ENCODE assay signal across 8 cellular contexts in the genomic region with DNA sequence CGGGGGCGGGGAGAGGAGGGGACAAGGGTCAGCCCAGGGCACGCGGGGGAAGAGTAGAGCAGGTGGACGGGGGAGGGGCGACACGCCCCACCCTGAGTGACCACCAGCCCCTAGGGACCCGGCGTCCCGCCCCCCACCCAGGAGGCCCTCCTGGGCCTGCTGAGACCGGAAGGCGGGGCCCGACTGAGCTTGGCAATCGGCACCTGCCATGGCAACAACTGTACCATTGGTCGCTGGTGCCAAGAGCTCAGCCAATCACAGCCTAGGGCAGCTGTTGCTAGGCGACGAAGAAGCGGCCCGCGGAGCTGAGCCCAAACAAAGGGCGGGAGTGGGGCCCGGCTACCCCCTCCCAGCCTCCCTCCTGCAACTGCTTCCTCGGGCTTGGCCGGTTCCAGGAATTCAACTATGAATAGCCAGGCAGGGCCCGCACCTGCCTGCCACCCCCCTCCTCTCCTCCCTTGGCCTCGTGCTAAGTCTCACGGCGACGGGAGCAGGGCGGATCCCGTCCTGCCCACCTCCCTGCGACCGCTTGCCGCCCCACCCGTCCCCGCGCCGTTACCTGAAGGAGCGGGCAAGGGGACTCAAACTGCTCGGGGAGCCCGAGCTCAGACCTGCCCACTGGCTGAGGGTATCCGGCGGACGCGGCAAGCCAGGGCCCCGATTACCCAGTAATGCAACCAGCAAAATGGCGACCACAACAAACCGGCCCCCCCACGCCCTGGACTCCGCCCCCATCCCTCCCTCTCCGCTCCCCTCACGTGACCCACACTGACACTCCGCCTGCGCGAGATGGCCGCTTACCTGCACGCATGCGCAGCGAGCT. TPM values are rescaled to one million over a fixed set of nuclear protein-coding genes. Genes with fewer than 3 reads are reported as not detected.
DNase-seq lines count a peak whose midpoint lies in the region; ATAC-seq, FAIRE-seq and TF ChIP-seq lines count a peak whose summit lies in the region.

A gene (minus strand): TSS at position 699 of the 823 bp plus-strand sequence. CDS start 2,295 bp downstream, outside the sequence.

- peaks cover 4% of the 10 kb centered on the region for H3K79me1 ChIP-seq in H1 (ENCODE audit: low read depth, low read length)

- ATAC-seq in GM19035 (IDR thresholded peaks at IDR 0.05; ENCODE audit: unreplicated experiment) (peak; percentile 89), HG03342 (IDR thresholded peaks at IDR 0.05; ENCODE audit: unreplicated experiment) (peak; percentile 85)
- peak; percentile 90 for ATAC-seq in activated CD8-positive, alpha-beta memory T cell treated with anti-CD3 and anti-CD28 coated beads, Interleukin-2, amount 10 ng/mL, durations not matched to agents 7 days and 5 days

- H3K27me3 Mint-ChIP-seq in activated CD8-positive, alpha-beta memory T cell treated with anti-CD3 and anti-CD28 coated beads, Interleukin-2, amount 10 ng/mL, durations not matched to agents 7 days and 5 days = no peaks in the 10 kb centered on the region

- POLR2A ChIA-PET in H1 (lab: Charles Lee; ENCODE audit: partially characterized antibody) = interaction anchor here (0.6 to 2.2 kb wide), 20 partner anchors 9 to 609 kb away, joined by 3 to 31 read pairs (median 3); a partner anchor contains a TSS

- H3K9me3 ChIP-seq in H1 (ENCODE audit: insufficient read depth in 2 of 2, low read depth in 1 of 2, low read length in 1 of 2) = no peaks in the 10 kb centered on the region

- H3K56ac ChIP-seq in H1 (replicated peaks; ENCODE audit: insufficient read length, low read depth, low read length) = no peak within 1 kb of the TSS

- peak within 1 kb of the TSS; percentile 67 to 91 (median 80) for H3K9ac ChIP-seq in H1 (replicated peaks in 1 of 4; ENCODE audit: extremely low read depth in 1 of 4, low read depth in 3 of 4, low read length in 3 of 4)

- no peak within 1 kb of the TSS for H3K14ac ChIP-seq in H1 (ENCODE audit: insufficient read length)

- no peak for TF ChIP-seq RAD21 in H1 (IDR thresholded peaks at IDR 0.05 in 1 of 2, conservative IDR thresholded peaks at IDR 0.05 in 1 of 2; ENCODE audit: low read depth in 2 of 2, low read length in 2 of 2)

- H3K4ac ChIP-seq in H1 (replicated peaks; ENCODE audit: insufficient read length, low read depth, low read length) = no peak within 1 kb of the TSS

- 0 out of 2 replicates have a peak within 1 kb of the TSS, but pooled peaks have one; percentile 25 for H2AFZ ChIP-seq in H1 (ENCODE audit: low read length)

- H3K4me1 ChIP-seq in H1 (replicated peaks in 1 of 4; ENCODE audit: control insufficient read depth in 3 of 4, insufficient read depth in 4 of 4, low read length in 3 of 4) = peaks cover 0 to 10% (median 4%) of the 10 kb centered on the region in 4 experiments; a peak in 5 of 7 replicates

- DNase-seq in AG10803 (ENCODE audit: low read depth) = peak; percentile 96
- DNase-seq in NCI-H526 treated with DMSO at 0.1 percent for 48 hours (lab: John Stamatoyannopoulos, UW) = peak; percentile 97
- DNase-seq in activated CD8-positive, alpha-beta memory T cell treated with anti-CD3 and anti-CD28 coated beads, Interleukin-2, amount 10 ng/mL, durations not matched to agents 7 days and 5 days = peak; percentile 99
- DNase-seq in H1 (ENCODE audit: low read depth in 1 of 2, low spot score in 2 of 2) = peak; percentile 89 to 95
- peak; percentile 99 for DNase-seq in lung microvascular endothelial cell (ENCODE audit: low read depth in 2 of 2)
- peak; percentile 91 to 95 (median 94) for DNase-seq in stimulated activated CD4-positive, alpha-beta T cell treated with anti-CD3 and anti-CD28 coated beads, TNF-alpha, amount 100 ng/mL, for 24 hours (ENCODE audit: low read depth in 3 of 3)

- H3K4me3 ChIP-seq in AG10803 (ENCODE audit: low read length) = peak within 1 kb of the TSS; percentile 92
- H3K4me3 ChIP-seq in H1 (ENCODE audit: extremely low read depth in 1 of 4, insufficient read depth in 2 of 4, low read depth in 3 of 4, low read length in 4 of 4) = peak within 1 kb of the TSS; percentile 69 to 83 (median 77)

- peak within 1 kb of the TSS; percentile 46 for H4K91ac ChIP-seq in H1 (replicated peaks; ENCODE audit: insufficient read length, low read length)

- H3K9me3 Mint-ChIP-seq in activated CD8-positive, alpha-beta memory T cell treated with anti-CD3 and anti-CD28 coated beads, Interleukin-2, amount 10 ng/mL, durations not matched to agents 7 days and 5 days (ENCODE audit: low read depth) = no peaks in the 10 kb centered on the region

- no peak for TF ChIP-seq CTCF in AG10803 (conservative IDR thresholded peaks at IDR 0.05; ENCODE audit: low read length)
- TF ChIP-seq CTCF in H1 (IDR thresholded peaks at IDR 0.05; ENCODE audit: control extremely low read depth in 1 of 3, insufficient read depth in 1 of 3, low read depth in 1 of 3, low read length in 3 of 3) = no peak

- H4K20me1 ChIP-seq in H1 (replicated peaks in 1 of 2; ENCODE audit: control insufficient read depth in 1 of 2, insufficient read depth in 2 of 2, low read length in 2 of 2) = peaks cover 6 to 8% of the 10 kb centered on the region in 2 experiments

- H3K4me2 ChIP-seq in H1 (ENCODE audit: insufficient read depth in 1 of 2, low read depth in 2 of 2, low read length in 2 of 2) = peak within 1 kb of the TSS; percentile 40 to 70

- H2BK15ac ChIP-seq in H1 (ENCODE audit: low read length) = no peak within 1 kb of the TSS

- no peaks in the 10 kb centered on the region for H3K27me3 ChIP-seq in H1 (replicated peaks in 1 of 4; ENCODE audit: control insufficient read depth in 3 of 4, extremely low read depth in 1 of 4, insufficient read depth in 3 of 4, low read length in 3 of 4)

- H3K18ac ChIP-seq in H1 (ENCODE audit: extremely low read depth, low read length) = peak within 1 kb of the TSS; percentile 48

- H3K23ac ChIP-seq in H1 (ENCODE audit: insufficient read length) = no peak within 1 kb of the TSS

- no peak within 1 kb of the TSS for H2BK120ac ChIP-seq in H1 (replicated peaks; ENCODE audit: low read depth, low read length)

- TF ChIP-seq POLR2A in H1 (IDR thresholded peaks at IDR 0.05; ENCODE audit: control extremely low read depth in 1 of 2, low read depth in 2 of 2, low read length in 2 of 2) = peak in 1 of 2 experiments; percentile 76; a peak in 1 of 3 replicates

- peaks cover 45% of the 10 kb centered on the region for H3K36me3 Mint-ChIP-seq in activated CD8-positive, alpha-beta memory T cell treated with anti-CD3 and anti-CD28 coated beads, Interleukin-2, amount 10 ng/mL, durations not matched to agents 7 days and 5 days

- H3K4me3 Mint-ChIP-seq in activated CD8-positive, alpha-beta memory T cell treated with anti-CD3 and anti-CD28 coated beads, Interleukin-2, amount 10 ng/mL, durations not matched to agents 7 days and 5 days = peak within 1 kb of the TSS; percentile 69

- H4K8ac ChIP-seq in H1 (ENCODE audit: extremely low read depth, insufficient read depth, low read length) = peak within 1 kb of the TSS; percentile 100

- no peak for FAIRE-seq in H1 (lab: Jason Lieb, UNC)

- peaks cover 0 to 20% of the 10 kb centered on the region in 2 experiments; a peak in 2 of 4 replicates for H3K79me2 ChIP-seq in H1 (ENCODE audit: control insufficient read depth in 1 of 2, insufficient read depth in 2 of 2, low read length in 2 of 2)

- H3K27ac Mint-ChIP-seq in activated CD8-positive, alpha-beta memory T cell treated with anti-CD3 and anti-CD28 coated beads, Interleukin-2, amount 10 ng/mL, durations not matched to agents 7 days and 5 days = peak within 1 kb of the TSS; percentile 79

- 0 out of 3 replicates have a peak, but pooled peaks of 1 of the 2 experiments have one; percentile 2 for TF ChIP-seq EP300 in H1 (IDR thresholded peaks at IDR 0.05; ENCODE audit: borderline replicate concordance in 1 of 2, low read depth in 2 of 2, low read length in 2 of 2)

- peaks cover 3% of the 10 kb centered on the region; the same call in 1 of the 2 replicates for H3K23me2 ChIP-seq in H1 (ENCODE audit: low read depth, low read length)

- H2BK5ac ChIP-seq in H1 (ENCODE audit: low read depth, low read length) = peak within 1 kb of the TSS; percentile 93

- H3K4me1 Mint-ChIP-seq in activated CD8-positive, alpha-beta memory T cell treated with anti-CD3 and anti-CD28 coated beads, Interleukin-2, amount 10 ng/mL, durations not matched to agents 7 days and 5 days = peaks cover 28% of the 10 kb centered on the region

- no peak within 1 kb of the TSS for H2BK20ac ChIP-seq in H1 (ENCODE audit: low read length)

- peak within 1 kb of the TSS; percentile 17; the same call in 1 of the 2 replicates for H2BK12ac ChIP-seq in H1 (ENCODE audit: low read depth, low read length)

- CTCF ChIA-PET in activated CD8-positive, alpha-beta memory T cell treated with anti-CD3 and anti-CD28 coated beads, Interleukin-2, amount 10 ng/mL, durations not matched to agents 7 days and 5 days (lab: Charles Lee) = interaction anchor here (0.6 to 1.8 kb wide), 9 partner anchors 10 to 1999 kb away, joined by 3 to 70 read pairs (median 4); a partner anchor contains a TSS
- CTCF ChIA-PET in H1 (lab: Charles Lee; ENCODE audit: partially characterized antibody) = interaction anchor here (0.6 to 2.2 kb wide), 5 partner anchors 9 to 115 kb away, joined by 3 to 21 read pairs (median 4); no protein-coding TSS in a partner anchor

- peaks cover 40 to 58% (median 55%) of the 10 kb centered on the region in 4 experiments for H3K36me3 ChIP-seq in H1 (ENCODE audit: control insufficient read depth in 2 of 4, insufficient read depth in 4 of 4, low read length in 3 of 4)

- H3K27ac ChIP-seq in H1 (ENCODE audit: low read depth, low read length) = peak within 1 kb of the TSS; percentile 84

- 1% methylated on average over 38 of the region's 59 CpGs; no CpG with 5 or more reads in 1 of the 2 experiments for WGBS in H1 (ENCODE audit: extremely low coverage in 1 of 2, insufficient coverage in 1 of 2, insufficient read length in 1 of 2, insufficient replicate concordance in 2 of 2, low coverage in 1 of 2, low lambda C conversion rate in 2 of 2, missing lambda C conversion rate in 1 of 2), 2 experiments

- 0 out of 2 replicates have a peak within 1 kb of the TSS, but pooled peaks have one; percentile 65 for H2AK5ac ChIP-seq in H1 (ENCODE audit: low read depth, low read length)

- peak within 1 kb of the TSS; percentile 19 for H4K5ac ChIP-seq in H1 (ENCODE audit: insufficient read length, low read depth, low read length)

TF ChIP-seq in H1, 55 proteins besides CTCF, POLR2A, EP300 and RAD21 (continues in another document):
- peak; percentile 87 for TF ChIP-seq SP4 (IDR thresholded peaks at IDR 0.05; ENCODE audit: low read length)

RNA-seq across cellular contexts. Expression of the gene that starts here (rescaled TPM):
- total RNA-seq in activated CD8-positive, alpha-beta memory T cell treated with anti-CD3 and anti-CD28 coated beads, Interleukin-2, amount 10 ng/mL, durations not matched to agents 7 days and 5 days = 1 to 10 TPM; 7.5 to 7.7 TPM
- total RNA-seq in H1 (2021; fragmentation: NEBNext Ultra II Directional; extraction: Animal tissue kit (Norgen Biotek cat#: 25700)) = 14.8 and 15.8 TPM in 2 replicates
- 6.9 and 13.6 TPM in 2 replicates for polyA plus RNA-seq in H1 (2011; rRNA removed)
- polyA plus RNA-seq in H1 (2011; cell fraction: cytosol; rRNA removed) = 4.5 TPM
- polyA plus RNA-seq in H1 (2011; cell fraction: nucleus; rRNA removed) = 18.1 TPM
- 6.9 to 16.5 TPM (median 11.2 TPM) in 4 replicates for polyA plus RNA-seq in H1 (2012, experiment 1 of 2)
- 10.4 TPM for polyA plus RNA-seq in H1 (2012, experiment 2 of 2)
- 9.1 TPM for polyA plus RNA-seq in H1 (2013, experiment 1 of 2)
- polyA plus RNA-seq in H1 (2013, experiment 2 of 2) = 9.4 TPM
- polyA minus RNA-seq in H1 (2011; rRNA and poly(A)+ RNA removed) = 4.7 and 13.1 TPM in 2 replicates
- 12.2 TPM for polyA minus RNA-seq in H1 (2011; cell fraction: cytosol; rRNA and poly(A)+ RNA removed)
- 11.7 TPM for polyA minus RNA-seq in H1 (2011; cell fraction: nucleus; rRNA and poly(A)+ RNA removed)
- total RNA-seq in lung microvascular endothelial cell = 10.5 and 11.1 TPM in 2 replicates

Comparison
In these comparisons a context has a peak if more than half of its experiments do, and no peak if none do; other contexts are left out.
1. Peak in every context shown above with its lines: DNase-seq, ATAC-seq, H3K4me3 ChIP-seq and H3K27ac ChIP-seq.